In genomic region chr12:46371718-46372130, GRCh38 we compare ENCODE assay signal across 8 cellular contexts. TPM values are rescaled to one million over a fixed set of nuclear protein-coding genes. Genes with fewer than 3 reads are reported as not detected.
DNase-seq lines count a peak whose midpoint lies in the region; ATAC-seq and TF ChIP-seq lines count a peak whose summit lies in the region.

No MANE protein-coding gene starts in this region.

- peak overlapping the region; percentile 96 to 99 for H3K18ac ChIP-seq in mesenchymal stem cell (ENCODE audit: low read depth in 1 of 2, low read length in 2 of 2)

- H3K36me3 ChIP-seq in mesenchymal stem cell (ENCODE audit: control insufficient read depth in 1 of 2, insufficient read depth in 2 of 2, low read depth in 1 of 2, low read length in 2 of 2) = peaks cover 6 to 45% of the 10 kb centered on the region in 2 experiments

- intact Hi-C loops in activated B cell treated with CpG ODN at 0.5 μM for 24 hours (cut with micrococcal nuclease) = loop anchor here (1.0 to 5.0 kb wide), 16 partner anchors 10 to 1441 kb away; partner anchors contain the start of genes ARID2, RPAP3, SCAF11 and SLC38A1

- peak overlapping the region; percentile 96 for H3K27ac ChIP-seq in mesenchymal stem cell (ENCODE audit: low read length, poor library complexity, severe bottlenecking)

- H4K91ac ChIP-seq in mesenchymal stem cell (ENCODE audit: low read length) = peak overlapping the region; percentile 41

- peaks cover 5% of the 10 kb centered on the region for H3K79me1 ChIP-seq in mesenchymal stem cell (replicated peaks; ENCODE audit: low read length, poor library complexity, severe bottlenecking)

- H2AFZ ChIP-seq in mesenchymal stem cell (ENCODE audit: low read depth, low read length) = no peak overlapping the region

- peak overlapping the region in 1 of 2 experiments; percentile 93 for H3K14ac ChIP-seq in mesenchymal stem cell (ENCODE audit: low read length in 2 of 2)

- peak overlapping the region; percentile 99 for H3K9ac ChIP-seq in mesenchymal stem cell (ENCODE audit: low read length)

- H3K9me3 Mint-ChIP-seq in activated B cell treated with CpG ODN at 0.5 μM for 24 hours = no peaks in the 10 kb centered on the region
- no peaks in the 10 kb centered on the region for H3K9me3 Mint-ChIP-seq in stimulated activated effector memory CD8-positive, alpha-beta T cell treated with anti-CD3 and anti-CD28 coated beads, Interleukin-12 subunit alpha, Interleukin-12 subunit beta, amount 100 ng/mL, for 72 hours

- peak overlapping the region; percentile 99 for H3K27ac Mint-ChIP-seq in activated B cell treated with CpG ODN at 0.5 μM for 24 hours
- H3K27ac Mint-ChIP-seq in stimulated activated effector memory CD8-positive, alpha-beta T cell treated with anti-CD3 and anti-CD28 coated beads, Interleukin-12 subunit alpha, Interleukin-12 subunit beta, amount 100 ng/mL, for 72 hours = peak overlapping the region; percentile 100

- POLR2A ChIA-PET in activated B cell treated with CpG ODN at 0.5 μM for 24 hours (lab: Charles Lee) = interaction anchor here (0.6 to 3.7 kb wide), 23 partner anchors 9 to 1785 kb away, joined by 3 to 166 read pairs (median 5); partner anchors contain the start of genes ASB8, SCAF11 and SLC38A1

- peaks cover 6% of the 10 kb centered on the region for H3K4me1 ChIP-seq in mesenchymal stem cell (ENCODE audit: control insufficient read depth, insufficient read depth, low read depth, low read length)

- peaks cover 54% of the 10 kb centered on the region for H3K4me1 Mint-ChIP-seq in activated B cell treated with CpG ODN at 0.5 μM for 24 hours
- peaks cover 50% of the 10 kb centered on the region for H3K4me1 Mint-ChIP-seq in stimulated activated effector memory CD8-positive, alpha-beta T cell treated with anti-CD3 and anti-CD28 coated beads, Interleukin-12 subunit alpha, Interleukin-12 subunit beta, amount 100 ng/mL, for 72 hours

- peak overlapping the region; percentile 99 for H2BK5ac ChIP-seq in mesenchymal stem cell (ENCODE audit: low read depth, low read length, poor library complexity, severe bottlenecking)

- CTCF ChIA-PET in activated B cell treated with CpG ODN at 0.5 μM for 24 hours (lab: Charles Lee) = interaction anchor here (0.8 to 2.0 kb wide), 5 partner anchors 12 to 292 kb away, joined by 3 to 13 read pairs (median 5); no protein-coding TSS in a partner anchor

- no peaks in the 10 kb centered on the region for H3K27me3 ChIP-seq in mesenchymal stem cell (ENCODE audit: control insufficient read depth in 1 of 2, insufficient read depth in 1 of 2, low read length in 2 of 2)

- peak overlapping the region; percentile 89 for H2BK120ac ChIP-seq in mesenchymal stem cell (ENCODE audit: low read depth, low read length)

- peak overlapping the region; percentile 96 for H3K4me3 Mint-ChIP-seq in activated B cell treated with CpG ODN at 0.5 μM for 24 hours
- peak overlapping the region; percentile 93 for H3K4me3 Mint-ChIP-seq in stimulated activated effector memory CD8-positive, alpha-beta T cell treated with anti-CD3 and anti-CD28 coated beads, Interleukin-12 subunit alpha, Interleukin-12 subunit beta, amount 100 ng/mL, for 72 hours

- WGBS in mesenchymal stem cell = under 1% methylated on average over 29 of the region's 29 CpGs

- DNase-seq in DMS 273 (lab: John Stamatoyannopoulos, UW; ENCODE audit: unreplicated experiment) (peak; percentile 73), DMS 273 treated with DMSO at 0.1 percent for 48 hours (lab: John Stamatoyannopoulos, UW) (no peak), HFF-Myc (ENCODE audit: extremely low read depth, low read depth) (no peak), NCI-H1105 (lab: John Stamatoyannopoulos, UW) (peak; percentile 59), activated B cell treated with CpG ODN at 0.5 μM for 24 hours (peak; percentile 60), mesenchymal stem cell (peak; percentile 77)
- peak; percentile 47 for DNase-seq in effector CD4-positive, alpha-beta T cell
- DNase-seq in stimulated activated effector memory CD8-positive, alpha-beta T cell treated with anti-CD3 and anti-CD28 coated beads, Interleukin-12 subunit alpha, Interleukin-12 subunit beta, amount 100 ng/mL, for 72 hours (ENCODE audit: low spot score in 2 of 2) = peak in 1 of 2 donors; percentile 53

- ATAC-seq in activated B cell treated with CpG ODN at 0.5 μM for 24 hours (ENCODE audit: low read depth) = peak; percentile 32
- ATAC-seq in stimulated activated effector memory CD8-positive, alpha-beta T cell treated with anti-CD3 and anti-CD28 coated beads, Interleukin-12 subunit alpha, Interleukin-12 subunit beta, amount 100 ng/mL, for 72 hours = peak; percentile 54

- H2BK15ac ChIP-seq in mesenchymal stem cell (ENCODE audit: low read depth, poor library complexity, severe bottlenecking) = no peak overlapping the region

- TF ChIP-seq CTCF in HFF-Myc (IDR thresholded peaks at IDR 0.05; ENCODE audit: low read depth, low read length, missing control alignments) (no peak), activated B cell treated with CpG ODN at 0.5 μM for 24 hours (IDR thresholded peaks at IDR 0.05) (no peak)

- H2BK12ac ChIP-seq in mesenchymal stem cell (ENCODE audit: low read length in 2 of 2) = peak overlapping the region in 1 of 2 experiments; percentile 21

- H3K36me3 Mint-ChIP-seq in activated B cell treated with CpG ODN at 0.5 μM for 24 hours (ENCODE audit: low read depth) = peaks cover 57% of the 10 kb centered on the region
- H3K36me3 Mint-ChIP-seq in stimulated activated effector memory CD8-positive, alpha-beta T cell treated with anti-CD3 and anti-CD28 coated beads, Interleukin-12 subunit alpha, Interleukin-12 subunit beta, amount 100 ng/mL, for 72 hours = peaks cover 68% of the 10 kb centered on the region

- H3K9me3 ChIP-seq in mesenchymal stem cell (ENCODE audit: control insufficient read depth, low read length) = no peaks in the 10 kb centered on the region

- H3K4me3 ChIP-seq in HFF-Myc (replicated peaks; ENCODE audit: low read depth, low read length) (peak overlapping the region; percentile 73), mesenchymal stem cell (ENCODE audit: insufficient read depth in 1 of 2, low read depth in 1 of 2, low read length in 2 of 2) (peak overlapping the region; percentile 98)

- H4K8ac ChIP-seq in mesenchymal stem cell (ENCODE audit: low read length) = peak overlapping the region; percentile 59

- peak overlapping the region; percentile 29 to 93 for H3K4ac ChIP-seq in mesenchymal stem cell (ENCODE audit: low read depth in 1 of 2, low read length in 2 of 2)

- peak overlapping the region; percentile 51 for H2AK5ac ChIP-seq in mesenchymal stem cell (ENCODE audit: low read length, severe bottlenecking)

- H3K4me2 ChIP-seq in mesenchymal stem cell (ENCODE audit: low read length, poor library complexity, severe bottlenecking) = no peak overlapping the region

- peak overlapping the region in 1 of 2 experiments; percentile 86 for H3K23ac ChIP-seq in mesenchymal stem cell (ENCODE audit: low read length in 2 of 2)

- H3K27me3 Mint-ChIP-seq in activated B cell treated with CpG ODN at 0.5 μM for 24 hours = no peaks in the 10 kb centered on the region

RNA-seq across cellular contexts. Expression of gene SLC38A2, which starts 0.8 kb away (rescaled TPM):
- total RNA-seq in activated B cell treated with CpG ODN at 0.5 μM for 24 hours = 231 and 247 TPM in 2 replicates
- polyA plus RNA-seq in mesenchymal stem cell (2013, experiment 1 of 2) = 438 TPM
- 429 TPM for polyA plus RNA-seq in mesenchymal stem cell (2013, experiment 2 of 2)

Comparison
In these comparisons a context has a peak if more than half of its experiments do, and no peak if none do; other contexts are left out.
1. DNase-seq: peak in DMS 273 (single experiment), NCI-H1105 (single experiment), activated B cell treated with CpG ODN at 0.5 μM for 24 hours (single experiment), effector CD4-positive, alpha-beta T cell (single experiment) and mesenchymal stem cell (single experiment); none in DMS 273 treated with DMSO at 0.1 percent for 48 hours (single experiment) and HFF-Myc (single experiment).